ENCODE assay signal across 17 cellular contexts in the genomic region with DNA sequence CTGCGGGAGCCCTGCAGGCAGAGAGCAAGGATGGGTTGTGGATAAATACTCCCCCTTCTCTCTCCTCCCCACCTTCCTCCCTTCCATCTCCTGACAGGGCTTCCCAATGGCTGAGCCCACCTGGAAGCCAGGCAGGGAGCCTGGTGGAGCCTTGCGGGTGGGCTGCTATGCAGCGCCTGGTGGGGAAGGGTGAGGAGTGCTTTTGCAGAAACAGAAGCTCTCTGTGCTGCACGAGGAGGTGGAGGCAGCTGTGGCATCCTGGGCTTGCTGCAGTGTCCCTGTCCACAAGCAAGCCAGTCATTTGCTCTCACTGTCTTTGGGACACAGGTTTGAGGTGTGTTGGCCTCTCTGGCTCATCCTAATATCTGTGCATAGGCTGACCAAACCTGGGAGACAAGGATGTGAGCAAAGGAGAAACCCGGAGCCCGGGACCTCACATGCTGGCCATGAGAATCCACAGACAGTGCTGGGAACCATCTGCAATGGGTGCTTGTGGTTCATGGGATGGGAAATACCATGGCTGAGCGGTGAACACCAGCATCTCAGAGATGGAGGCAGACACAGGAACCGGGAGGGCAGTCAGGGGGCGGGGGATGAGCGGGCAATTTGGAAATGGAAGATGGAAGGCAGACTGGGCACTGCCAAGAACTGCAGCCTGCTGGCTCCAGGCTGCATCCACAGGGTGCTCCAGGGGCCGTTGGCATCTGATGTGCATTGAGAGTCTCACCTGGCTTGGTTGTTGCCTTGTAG.
DNase-seq lines count a peak whose midpoint lies in the region; ATAC-seq and TF ChIP-seq lines count a peak whose summit lies in the region.
"Had no signal": no experiment of that assay in that cellular context is flagged by ENCODE, and none has a peak within 500 bp of the region (broad histone marks: within the 10 kb centered on the region; RNA-seq: fewer than 3 reads in every experiment).

No MANE protein-coding gene starts in this region.

- no peaks in the 10 kb centered on the region for H3K27me3 Mint-ChIP-seq in osteocyte (ENCODE audit: unreplicated experiment)

- H3K27ac Mint-ChIP-seq in osteocyte (ENCODE audit: unreplicated experiment) = no peak overlapping the region
- H3K27ac Mint-ChIP-seq: CD4-positive, alpha-beta T cell had no signal

- WGBS in heart right ventricle, 2 donors = 74 to 78% methylated on average over 11 of the region's 11 CpGs
- WGBS in body of pancreas, 2 donors = 60 to 68% methylated on average over 11 of the region's 11 CpGs

- no peak for TF ChIP-seq CTCF in heart right ventricle (IDR thresholded peaks at IDR 0.05)
- TF ChIP-seq CTCF in coronary artery (IDR thresholded peaks at IDR 0.05) = no peak
- TF ChIP-seq CTCF in osteocyte (IDR thresholded peaks at IDR 0.05) = no peak
- TF ChIP-seq CTCF in vagina (IDR thresholded peaks at IDR 0.05) = no peak
- TF ChIP-seq CTCF in body of pancreas (IDR thresholded peaks at IDR 0.05) = no peak

- no peaks in the 10 kb centered on the region for H3K4me1 Mint-ChIP-seq in osteocyte (ENCODE audit: unreplicated experiment)

- H3K36me3 ChIP-seq in heart right ventricle (no peaks in the 10 kb centered on the region), vagina (no peaks in the 10 kb centered on the region), body of pancreas (replicated peaks in 1 of 2; ENCODE audit: insufficient read depth in 1 of 2, low read depth in 2 of 2) (no peaks in the 10 kb centered on the region)
- H3K36me3 ChIP-seq: BLaER1 had no signal

- H3K4me1 ChIP-seq in heart right ventricle (no peaks in the 10 kb centered on the region), vagina (no peaks in the 10 kb centered on the region), body of pancreas (no peaks in the 10 kb centered on the region)

- intact Hi-C loops in cardiac septum (cut with DNase I) (no loop called here), heart right ventricle (cut with DNase I) (no loop called here), vagina (cut with DNase I) (no loop called here), body of pancreas (cut with DNase I) (no loop called here)

- TF ChIP-seq POLR2A in vagina (IDR thresholded peaks at IDR 0.05) = no peak
- TF ChIP-seq POLR2A in body of pancreas (IDR thresholded peaks at IDR 0.05) = no peak

- DNase-seq in cardiac septum (ENCODE audit: low spot score) (peak; percentile 44), heart right ventricle (no peak), coronary artery (ENCODE audit: low spot score) (peak; percentile 65), osteocyte (ENCODE audit: extremely low spot score, unreplicated experiment) (peak; percentile 71), vagina (ENCODE audit: extremely low spot score in 2 of 2) (peak; percentile 47 to 77), body of pancreas (no peak)
- no peak for DNase-seq in activated naive CD4-positive, alpha-beta T cell treated with Interleukin-2 at 50 U/mL for 16 hours
- DNase-seq: NCI-H1048, NCI-H1417, NCI-H1694, NCI-H2081, NCI-H2227 treated with DMSO at 0.1 percent for 48 hours, NCI-H526 treated with DMSO at 0.1 percent for 48 hours, Right ventricle myocardium superior, RPMI8226 had no signal

- peaks cover 62% of the 10 kb centered on the region for H3K9me3 Mint-ChIP-seq in osteocyte (ENCODE audit: unreplicated experiment)

- peaks cover 0 to 23% (median 2%) of the 10 kb centered on the region in 11 donors for H3K9me3 ChIP-seq in heart right ventricle
- H3K9me3 ChIP-seq in vagina = no peaks in the 10 kb centered on the region
- H3K9me3 ChIP-seq in body of pancreas = no peaks in the 10 kb centered on the region

- peaks cover 0 to 9% (median 0%) of the 10 kb centered on the region in 7 donors for H3K27me3 ChIP-seq in heart right ventricle
- no peaks in the 10 kb centered on the region for H3K27me3 ChIP-seq in vagina
- no peaks in the 10 kb centered on the region for H3K27me3 ChIP-seq in body of pancreas
- H3K27me3 ChIP-seq: BLaER1 had no signal

- H3K27ac ChIP-seq in heart right ventricle (no peak overlapping the region), coronary artery (no peak overlapping the region), vagina (no peak overlapping the region), body of pancreas (no peak overlapping the region)
- H3K27ac ChIP-seq: BLaER1 had no signal

- no peaks in the 10 kb centered on the region for H3K36me3 Mint-ChIP-seq in osteocyte (ENCODE audit: unreplicated experiment)

- H3K4me3 Mint-ChIP-seq in osteocyte (ENCODE audit: unreplicated experiment) = no peak overlapping the region
- H3K4me3 Mint-ChIP-seq: CD4-positive, alpha-beta T cell had no signal

- H3K4me3 ChIP-seq in heart right ventricle = no peak overlapping the region
- no peak overlapping the region for H3K4me3 ChIP-seq in coronary artery
- no peak overlapping the region for H3K4me3 ChIP-seq in vagina
- no peak overlapping the region for H3K4me3 ChIP-seq in body of pancreas
- H3K4me3 ChIP-seq: BLaER1 had no signal

- ATAC-seq in heart right ventricle = no peak
- ATAC-seq in body of pancreas = no peak

Comparison
In these comparisons a context has a peak if more than half of its experiments do, and no peak if none do; other contexts are left out.
1. DNase-seq: peak in cardiac septum (single experiment), coronary artery (single experiment), osteocyte (single experiment) and vagina (2 of 2); none in heart right ventricle (0 of 2), activated naive CD4-positive, alpha-beta T cell treated with Interleukin-2 at 50 U/mL for 16 hours (single experiment) and body of pancreas (0 of 4).